ENCODE assay signal across 22 cellular contexts in genomic region chr10:13915710-13916109, GRCh38.
DNase-seq lines count a peak whose midpoint lies in the region; ATAC-seq lines count a peak whose summit lies in the region.
"Had no signal": no experiment of that assay in that cellular context is flagged by ENCODE, and none has a peak within 500 bp of the region (broad histone marks: within the 10 kb centered on the region; RNA-seq: fewer than 3 reads in every experiment).

No MANE protein-coding gene starts in this region.

- no peaks in the 10 kb centered on the region for H3K27me3 Mint-ChIP-seq in central memory CD8-positive, alpha-beta T cell
- peaks cover 2% of the 10 kb centered on the region for H3K27me3 Mint-ChIP-seq in activated T-cell treated with anti-CD3 and anti-CD28 coated beads, Interleukin-2, amount 50 U/mL, for 4 hours (ENCODE audit: low read depth)
- H3K27me3 Mint-ChIP-seq: IgD-negative memory B cell had no signal

- H3K4me3 Mint-ChIP-seq in central memory CD8-positive, alpha-beta T cell: no peak overlapping the region
- H3K4me3 Mint-ChIP-seq in activated T-cell treated with anti-CD3 and anti-CD28 coated beads, Interleukin-2, amount 50 U/mL, for 4 hours: no peak overlapping the region
- H3K4me3 Mint-ChIP-seq: activated naive CD4-positive, alpha-beta T cell treated with anti-CD3 and anti-CD28 coated beads, Interleukin-2, amount 10 ng/mL, durations not matched to agents 7 days and 5 days; B cell; IgD-negative memory B cell; mesothelial cell of epicardium had no signal

- peak; percentile 5 for DNase-seq in M059J (ENCODE audit: low read depth)
- no peak for DNase-seq in central memory CD8-positive, alpha-beta T cell (ENCODE audit: low spot score in 2 of 2)
- DNase-seq in sciatic nerve (ENCODE audit: low spot score): peak; percentile 84
- no peak for DNase-seq in AML-193 (lab: John Stamatoyannopoulos, UW)
- no peak for DNase-seq in NK-92 (lab: John Stamatoyannopoulos, UW; ENCODE audit: unreplicated experiment)
- DNase-seq in activated T-cell treated with anti-CD3 and anti-CD28 coated beads, Interleukin-2, amount 50 U/mL, for 4 hours: no peak
- DNase-seq in NOMO-1 treated with DMSO at 0.1 percent for 48 hours (lab: John Stamatoyannopoulos, UW; ENCODE audit: unreplicated experiment): no peak
- DNase-seq: activated CD4-positive, alpha-beta T cell treated with anti-CD3 and anti-CD28 coated beads, Interleukin-2, amount 50 U/mL, for 1 hour; activated naive CD4-positive, alpha-beta T cell treated with anti-CD3 and anti-CD28 coated beads, Interleukin-2, amount 10 ng/mL, durations not matched to agents 7 days and 5 days; activated T-cell treated with anti-CD3 and anti-CD28 coated beads for 4 hours; esophagus squamous epithelium; GM23248; heart right ventricle; MV-4-11; small intestine; SW 1271 had no signal

- H3K9me3 Mint-ChIP-seq in central memory CD8-positive, alpha-beta T cell: no peaks in the 10 kb centered on the region
- H3K9me3 Mint-ChIP-seq in activated T-cell treated with anti-CD3 and anti-CD28 coated beads, Interleukin-2, amount 50 U/mL, for 4 hours: no peaks in the 10 kb centered on the region
- H3K9me3 Mint-ChIP-seq: activated naive CD4-positive, alpha-beta T cell treated with anti-CD3 and anti-CD28 coated beads, Interleukin-2, amount 10 ng/mL, durations not matched to agents 7 days and 5 days; IgD-negative memory B cell; mesothelial cell of epicardium had no signal

- peak overlapping the region; percentile 3 for H3K27ac Mint-ChIP-seq in central memory CD8-positive, alpha-beta T cell (ENCODE audit: low read depth)
- H3K27ac Mint-ChIP-seq: activated naive CD4-positive, alpha-beta T cell treated with anti-CD3 and anti-CD28 coated beads, Interleukin-2, amount 10 ng/mL, durations not matched to agents 7 days and 5 days; B cell; IgD-negative memory B cell; mesothelial cell of epicardium had no signal

- ATAC-seq in central memory CD8-positive, alpha-beta T cell (replicated peaks; ENCODE audit: extremely low read depth, poor library complexity, severe bottlenecking): no peak
- peak; percentile 93 for ATAC-seq in sciatic nerve
- ATAC-seq in activated T-cell treated with anti-CD3 and anti-CD28 coated beads, Interleukin-2, amount 50 U/mL, for 4 hours: no peak
- ATAC-seq: Panc1 had no signal

- H3K4me1 Mint-ChIP-seq in central memory CD8-positive, alpha-beta T cell: no peaks in the 10 kb centered on the region
- no peaks in the 10 kb centered on the region for H3K4me1 Mint-ChIP-seq in activated T-cell treated with anti-CD3 and anti-CD28 coated beads, Interleukin-2, amount 50 U/mL, for 4 hours (ENCODE audit: low read depth)
- H3K4me1 Mint-ChIP-seq: activated naive CD4-positive, alpha-beta T cell treated with anti-CD3 and anti-CD28 coated beads, Interleukin-2, amount 10 ng/mL, durations not matched to agents 7 days and 5 days had no signal

- intact Hi-C loops in sciatic nerve (cut with DNase I): no loop called here

- H3K36me3 Mint-ChIP-seq in central memory CD8-positive, alpha-beta T cell (ENCODE audit: insufficient read depth): no peaks in the 10 kb centered on the region
- H3K36me3 Mint-ChIP-seq in activated T-cell treated with anti-CD3 and anti-CD28 coated beads, Interleukin-2, amount 50 U/mL, for 4 hours (ENCODE audit: insufficient read depth): no peaks in the 10 kb centered on the region
- H3K36me3 Mint-ChIP-seq: activated naive CD4-positive, alpha-beta T cell treated with anti-CD3 and anti-CD28 coated beads, Interleukin-2, amount 10 ng/mL, durations not matched to agents 7 days and 5 days; IgD-negative memory B cell; mesothelial cell of epicardium had no signal

- H3K27me3 ChIP-seq in layer of hippocampus (ENCODE audit: control insufficient read depth, insufficient read depth, low read length): no peaks in the 10 kb centered on the region
- H3K27me3 ChIP-seq: esophagus squamous epithelium, heart right ventricle had no signal

- peak overlapping the region; percentile 68 for H3K27ac ChIP-seq in layer of hippocampus (ENCODE audit: low read depth, low read length)
- H3K27ac ChIP-seq: esophagus squamous epithelium, GM23248, heart right ventricle, neutrophil had no signal

Comparison
In these comparisons a context has a peak if more than half of its experiments do, and no peak if none do; other contexts are left out.
1. DNase-seq: peak in M059J (single experiment) and sciatic nerve (single experiment); none in central memory CD8-positive, alpha-beta T cell (0 of 2), AML-193 (0 of 2), NK-92 (single experiment), activated T-cell treated with anti-CD3 and anti-CD28 coated beads, Interleukin-2, amount 50 U/mL, for 4 hours (single experiment) and NOMO-1 treated with DMSO at 0.1 percent for 48 hours (single experiment).